Comparison of ENCODE assay signal across 11 cellular contexts in genomic region chr14:63922696-63923421, GRCh38.
DNase-seq lines count a peak whose midpoint lies in the region; FAIRE-seq and TF ChIP-seq lines count a peak whose summit lies in the region.
"Had no signal": no experiment of that assay in that cellular context is flagged by ENCODE, and none has a peak within 500 bp of the region (broad histone marks: within the 10 kb centered on the region; RNA-seq: fewer than 3 reads in every experiment).

No MANE protein-coding gene starts in this region.

- H3K27me3 ChIP-seq in OCI-LY1 (ENCODE audit: insufficient read depth, low read length): no peaks in the 10 kb centered on the region
- no peaks in the 10 kb centered on the region for H3K27me3 ChIP-seq in prostate gland (replicated peaks; ENCODE audit: insufficient read depth)
- no peaks in the 10 kb centered on the region for H3K27me3 ChIP-seq in endodermal cell (ENCODE audit: control insufficient read depth, insufficient read depth, low read length, poor library complexity, severe bottlenecking)

- H3K9me2 ChIP-seq in OCI-LY1 (ENCODE audit: low read depth, low read length): no peaks in the 10 kb centered on the region

- 38% methylated on average over 5 of the region's 5 CpGs for WGBS in prostate gland
- 89 to 94% methylated on average over 2 to 5 of the region's 5 CpGs for WGBS in endodermal cell (ENCODE audit: insufficient coverage in 1 of 2, insufficient read length in 1 of 2), 2 experiments

- H3K27ac Mint-ChIP-seq in endodermal cell: no peak overlapping the region

- H3K9me3 Mint-ChIP-seq in endodermal cell: peaks cover 6% of the 10 kb centered on the region
- H3K9me3 Mint-ChIP-seq: central memory CD8-positive, alpha-beta T cell had no signal

- H4K20me1 ChIP-seq in OCI-LY1 (ENCODE audit: insufficient read depth, low read length): no peaks in the 10 kb centered on the region

- DNase-seq in GM19239 (ENCODE audit: insufficient read length, low spot score): no peak
- DNase-seq in foreskin melanocyte: peak; percentile 61
- peak; percentile 83 for DNase-seq in prostate gland (ENCODE audit: low spot score)
- DNase-seq in iPS-NIHi7 (ENCODE audit: extremely low spot score): no peak
- DNase-seq in GM12892 (ENCODE audit: insufficient read length): no peak
- DNase-seq in substantia nigra (lab: John Stamatoyannopoulos, UW): no peak
- no peak for DNase-seq in endodermal cell
- DNase-seq: GOT3 had no signal

- FAIRE-seq in GM19239 (lab: Jason Lieb, UNC) (peak; percentile 52), GM12892 (lab: Jason Lieb, UNC) (no peak)
- FAIRE-seq: G401.6 had no signal

- H3K9me3 ChIP-seq in OCI-LY1 (ENCODE audit: low read length) (peaks cover 10% of the 10 kb centered on the region), prostate gland (no peaks in the 10 kb centered on the region), endodermal cell (ENCODE audit: control insufficient read depth, low read length) (no peaks in the 10 kb centered on the region)

- H3K4me3 Mint-ChIP-seq in endodermal cell: no peak overlapping the region
- H3K4me3 Mint-ChIP-seq: central memory CD8-positive, alpha-beta T cell had no signal

- H3K27ac ChIP-seq in OCI-LY1 (ENCODE audit: low read depth, low read length, poor library complexity, severe bottlenecking): peak overlapping the region; percentile 68
- H3K27ac ChIP-seq in prostate gland: peak overlapping the region; percentile 35 to 68
- no peak overlapping the region for H3K27ac ChIP-seq in substantia nigra (ENCODE audit: low read depth, low read length, poor library complexity, severe bottlenecking)
- H3K27ac ChIP-seq in endodermal cell (ENCODE audit: low read depth, low read length): no peak overlapping the region

- TF ChIP-seq CTCF in OCI-LY1 (IDR thresholded peaks at IDR 0.05; ENCODE audit: low read length) (no peak), prostate gland (IDR thresholded peaks at IDR 0.05) (no peak), endodermal cell (conservative IDR thresholded peaks at IDR 0.05) (no peak)

- peaks cover 23% of the 10 kb centered on the region for H3K4me1 ChIP-seq in OCI-LY1 (ENCODE audit: insufficient read depth, low read length, severe bottlenecking)
- no peaks in the 10 kb centered on the region for H3K4me1 ChIP-seq in prostate gland (replicated peaks)
- H3K4me1 ChIP-seq in endodermal cell (ENCODE audit: control insufficient read depth, insufficient read depth, low read length): peaks cover 3% of the 10 kb centered on the region

- intact Hi-C loops in prostate gland (cut with DNase I): no loop called here

- TF ChIP-seq POLR2A in prostate gland (IDR thresholded peaks at IDR 0.05): peak; percentile 42
- TF ChIP-seq POLR2A in GM12892 (IDR thresholded peaks at IDR 0.05; ENCODE audit: low read depth, low read length): no peak

- no peaks in the 10 kb centered on the region for H3F3A ChIP-seq in OCI-LY1 (ENCODE audit: insufficient read depth, low read length)

- peak overlapping the region; percentile 19; the same call in 1 of the 2 replicates for H3K4me2 ChIP-seq in OCI-LY1 (ENCODE audit: low read length)

- peak overlapping the region; percentile 4; the same call in 1 of the 2 replicates for H3K9ac ChIP-seq in OCI-LY1 (ENCODE audit: low read length)
- H3K9ac ChIP-seq in endodermal cell (ENCODE audit: extremely low read depth, low read length, poor library complexity, severe bottlenecking): no peak overlapping the region

- H3K4me3 ChIP-seq in OCI-LY1 (ENCODE audit: low read depth, low read length, poor library complexity, severe bottlenecking) (no peak overlapping the region), prostate gland (no peak overlapping the region), endodermal cell (ENCODE audit: low read length) (no peak overlapping the region)

- peaks cover 15% of the 10 kb centered on the region for H3K36me3 Mint-ChIP-seq in endodermal cell (ENCODE audit: low read depth)

- H2AFZ ChIP-seq in OCI-LY1 (ENCODE audit: low read length): no peak overlapping the region

- H3K27me3 Mint-ChIP-seq in endodermal cell (ENCODE audit: insufficient read depth): no peaks in the 10 kb centered on the region
- H3K27me3 Mint-ChIP-seq: central memory CD8-positive, alpha-beta T cell had no signal

- no peaks in the 10 kb centered on the region for H3K4me1 Mint-ChIP-seq in endodermal cell

- no peaks in the 10 kb centered on the region; the same call in 1 of the 2 replicates for H3K79me2 ChIP-seq in OCI-LY1 (ENCODE audit: insufficient read depth, low read length)

- H3K36me3 ChIP-seq in OCI-LY1 (ENCODE audit: insufficient read depth, low read length): peaks cover 40% of the 10 kb centered on the region
- H3K36me3 ChIP-seq in prostate gland: no peaks in the 10 kb centered on the region
- no peaks in the 10 kb centered on the region for H3K36me3 ChIP-seq in endodermal cell (ENCODE audit: control insufficient read depth, insufficient read depth, low read length)

Comparison
In these comparisons a context has a peak if more than half of its experiments do, and no peak if none do; other contexts are left out.
1. DNase-seq: peak in foreskin melanocyte (single experiment) and prostate gland (single experiment); none in GM19239 (single experiment), iPS-NIHi7 (single experiment), GM12892 (single experiment), substantia nigra (0 of 49) and endodermal cell (single experiment).
2. H3K27ac ChIP-seq: peak in OCI-LY1 (single experiment) and prostate gland (2 of 2); none in substantia nigra (single experiment) and endodermal cell (single experiment).